Comparison of ENCODE assay signal across 10 cellular contexts in the genomic region with DNA sequence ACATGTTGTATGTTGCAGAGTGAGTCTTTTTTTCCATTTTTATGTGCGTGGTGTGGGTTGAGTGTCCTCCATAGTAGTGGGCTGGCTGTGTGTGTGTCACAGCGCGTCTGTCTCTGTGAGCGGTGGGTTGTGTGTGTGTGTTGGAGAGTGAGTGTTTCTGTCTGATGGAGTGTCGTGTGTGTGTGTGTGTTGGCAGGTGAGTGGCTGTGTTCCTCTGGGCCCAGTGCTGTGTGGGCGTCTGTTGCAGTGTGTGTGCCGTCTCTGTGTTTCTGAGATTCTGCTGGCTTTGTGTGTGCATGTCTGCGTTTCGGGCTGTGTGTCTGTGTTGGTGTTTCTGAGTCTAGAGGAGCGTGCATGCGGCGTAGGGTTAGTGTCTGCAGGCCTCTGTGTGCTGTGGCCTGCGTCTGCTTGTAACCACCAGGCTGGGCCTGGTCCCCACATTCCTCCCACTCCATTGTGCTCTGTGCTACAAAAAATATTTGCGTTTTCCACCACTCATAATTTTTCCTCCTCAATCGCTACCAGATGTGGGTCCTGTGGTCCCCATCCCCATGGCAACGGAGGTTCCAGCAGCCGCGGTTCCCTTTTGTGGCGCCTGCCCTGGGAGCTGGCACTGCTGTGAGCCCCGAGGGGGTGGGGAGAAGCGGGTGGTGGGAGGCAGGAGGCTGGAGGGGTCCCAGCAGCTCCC. TPM values are rescaled to one million over a fixed set of nuclear protein-coding genes. Genes with fewer than 3 reads are reported as not detected.
DNase-seq lines count a peak whose midpoint lies in the region; ATAC-seq and TF ChIP-seq lines count a peak whose summit lies in the region.
"Had no signal": no experiment of that assay in that cellular context is flagged by ENCODE, and none has a peak within 500 bp of the region (broad histone marks: within the 10 kb centered on the region; RNA-seq: fewer than 3 reads in every experiment).

No MANE protein-coding gene starts in this region.

- no peak overlapping the region for H3K27ac Mint-ChIP-seq in activated CD4-positive, alpha-beta T cell treated with anti-CD3 and anti-CD28 coated beads for 36 hours

- H3K4me1 ChIP-seq in SJSA1 (replicated peaks) (peaks cover 20% of the 10 kb centered on the region), tibial artery (peaks cover 0 to 44% (median 23%) of the 10 kb centered on the region in 4 donors)

- H3K4me3 ChIP-seq in SJSA1 = no peak overlapping the region
- no peak overlapping the region for H3K4me3 ChIP-seq in fibroblast of the aortic adventitia (ENCODE audit: low read depth, low read length)
- no peak overlapping the region for H3K4me3 ChIP-seq in tibial artery

- ATAC-seq in activated CD4-positive, alpha-beta T cell treated with anti-CD3 and anti-CD28 coated beads for 36 hours = peak; percentile 60

- H3K9me3 ChIP-seq in SJSA1 (replicated peaks) (no peaks in the 10 kb centered on the region), tibial artery (no peaks in the 10 kb centered on the region)

- H3K27me3 Mint-ChIP-seq in activated CD4-positive, alpha-beta T cell treated with anti-CD3 and anti-CD28 coated beads for 36 hours = peaks cover 10% of the 10 kb centered on the region

- DNase-seq in activated CD4-positive, alpha-beta T cell treated with anti-CD3 and anti-CD28 coated beads for 36 hours = no peak
- DNase-seq in activated CD4-positive, alpha-beta T cell treated with anti-CD3 and anti-CD28 coated beads for 1 hour = no peak
- DNase-seq in SJSA1 (ENCODE audit: low read depth in 1 of 2, low spot score in 2 of 2) (peak; percentile 61 to 78), fibroblast of the aortic adventitia (ENCODE audit: low read depth) (peak; percentile 42), tibial artery (no peak), 8988T (no peak), ecto neural progenitor cell (ENCODE audit: low spot score) (no peak), HuH-7 (ENCODE audit: low spot score) (no peak)
- DNase-seq: AML-193, SIG-M5 had no signal

- intact Hi-C loops in activated CD4-positive, alpha-beta T cell treated with anti-CD3 and anti-CD28 coated beads for 36 hours (cut with DNase I, micrococcal nuclease) = loop anchor here in 1 of 2 experiments (10.0 kb wide), 1 partner anchor 142 kb away; no protein-coding TSS in a partner anchor
- intact Hi-C loops in tibial artery (cut with DNase I; ENCODE audit: low total_unique reads) = loop anchor here (10.0 kb wide), 1 partner anchor 152 kb away; no protein-coding TSS in a partner anchor

- H3K9me3 Mint-ChIP-seq in activated CD4-positive, alpha-beta T cell treated with anti-CD3 and anti-CD28 coated beads for 36 hours (ENCODE audit: low read depth) = no peaks in the 10 kb centered on the region

- H3K27ac ChIP-seq in SJSA1 (peak overlapping the region; percentile 53), tibial artery (peak overlapping the region; percentile 51 to 55)

- H3K36me3 ChIP-seq in SJSA1 = peaks cover 44% of the 10 kb centered on the region
- peaks cover 0 to 25% (median 23%) of the 10 kb centered on the region in 3 donors for H3K36me3 ChIP-seq in tibial artery

- no peaks in the 10 kb centered on the region for H3K36me3 Mint-ChIP-seq in activated CD4-positive, alpha-beta T cell treated with anti-CD3 and anti-CD28 coated beads for 36 hours (ENCODE audit: low read depth)

- H3K4me3 Mint-ChIP-seq in activated CD4-positive, alpha-beta T cell treated with anti-CD3 and anti-CD28 coated beads for 36 hours = no peak overlapping the region

- H3K4me1 Mint-ChIP-seq in activated CD4-positive, alpha-beta T cell treated with anti-CD3 and anti-CD28 coated beads for 36 hours = no peaks in the 10 kb centered on the region

- TF ChIP-seq CTCF in fibroblast of the aortic adventitia (IDR thresholded peaks at IDR 0.05; ENCODE audit: insufficient read depth, low read length) = no peak
- no peak for TF ChIP-seq CTCF in tibial artery (IDR thresholded peaks at IDR 0.05)

- POLR2A ChIA-PET in activated CD4-positive, alpha-beta T cell treated with anti-CD3 and anti-CD28 coated beads for 36 hours (lab: Charles Lee) = no interaction called here

- H3K27me3 ChIP-seq in SJSA1 (replicated peaks) (no peaks in the 10 kb centered on the region), tibial artery (no peaks in the 10 kb centered on the region)

- CTCF ChIA-PET in activated CD4-positive, alpha-beta T cell treated with anti-CD3 and anti-CD28 coated beads for 36 hours (lab: Charles Lee) = interaction anchor here (0.5 kb wide), 1 partner anchor 33 kb away, joined by 3 read pairs; no protein-coding TSS in a partner anchor

RNA-seq across cellular contexts. Expression of a gene that starts 15.2 kb away (rescaled TPM):
- under 1 TPM; 0.39 to 0.46 TPM for total RNA-seq in activated CD4-positive, alpha-beta T cell treated with anti-CD3 and anti-CD28 coated beads for 36 hours
- total RNA-seq in SJSA1 (2014; rRNA removed; shearing (Covaris generic)) = 50.5 and 56.5 TPM in 2 replicates
- total RNA-seq in fibroblast of the aortic adventitia (ENCODE audit: low replicate concordance) = 11.8 and 42.9 TPM in 2 replicates

RNA-seq across cellular contexts. Expression of a gene that starts 28.5 kb away (rescaled TPM):
- 10 to 100 TPM in 1 of 2 experiments, 1 to 10 TPM in 1; 6.5 to 10.3 TPM for total RNA-seq in activated CD4-positive, alpha-beta T cell treated with anti-CD3 and anti-CD28 coated beads for 36 hours
- 9.9 and 11.5 TPM in 2 replicates for total RNA-seq in SJSA1 (2014; rRNA removed; shearing (Covaris generic))
- 5.8 and 44.3 TPM in 2 replicates for total RNA-seq in fibroblast of the aortic adventitia (ENCODE audit: low replicate concordance)

Comparison
In these comparisons a context has a peak if more than half of its experiments do, and no peak if none do; other contexts are left out.
1. DNase-seq: peak in SJSA1 (2 of 2) and fibroblast of the aortic adventitia (single experiment); none in activated CD4-positive, alpha-beta T cell treated with anti-CD3 and anti-CD28 coated beads for 36 hours (single experiment), activated CD4-positive, alpha-beta T cell treated with anti-CD3 and anti-CD28 coated beads for 1 hour (single experiment), tibial artery (0 of 2), 8988T (single experiment), ecto neural progenitor cell (single experiment) and HuH-7 (single experiment).